ENCODE assay signal across 8 cellular contexts in genomic region chr9:129026442-129027223, GRCh38. TPM values are rescaled to one million over a fixed set of nuclear protein-coding genes. Genes with fewer than 3 reads are reported as not detected.
DNase-seq lines count a peak whose midpoint lies in the region; ATAC-seq and TF ChIP-seq lines count a peak whose summit lies in the region.

No MANE protein-coding gene starts in this region.

- H3K9me3 ChIP-seq in Loucy (ENCODE audit: insufficient read depth, low read depth, low read length) (no peaks in the 10 kb centered on the region), vagina (no peaks in the 10 kb centered on the region)

- in situ Hi-C loops in T47D (cut with HindIII; ENCODE audit: low pct_unique_long_range_greater_than_20kb, low sequenced_read_pairs): no loop called here

- H3K4me1 ChIP-seq in Loucy (ENCODE audit: insufficient read depth, low read length, poor library complexity, severe bottlenecking) (peaks cover 10% of the 10 kb centered on the region), vagina (peaks cover 48% of the 10 kb centered on the region)

- H3F3A ChIP-seq in Loucy (ENCODE audit: low read depth): no peaks in the 10 kb centered on the region

- H3K27ac Mint-ChIP-seq in Calu3 (ENCODE audit: unreplicated experiment) (peak overlapping the region; percentile 58), mesothelial cell of epicardium (peak overlapping the region; percentile 96)

- peak overlapping the region; percentile 83 for H3K4me3 Mint-ChIP-seq in Calu3 (ENCODE audit: low read depth, unreplicated experiment)
- H3K4me3 Mint-ChIP-seq in mesothelial cell of epicardium: peak overlapping the region; percentile 79

- CTCF ChIA-PET in Calu3 (lab: Charles Lee): interaction anchor here (0.7 kb wide), 2 partner anchors 21 to 55 kb away, joined by 3 to 4 read pairs; partner anchors contain the start of gene DOLPP1

- peaks cover 25% of the 10 kb centered on the region for H3K79me2 ChIP-seq in Loucy (ENCODE audit: insufficient read depth, low read length)

- DNase-seq in Calu3 (peak; percentile 66), T47D (ENCODE audit: low read depth in 1 of 2, low spot score in 1 of 2) (peak; percentile 70 to 92), mesothelial cell of epicardium (ENCODE audit: low spot score in 2 of 2, unreplicated experiment in 2 of 2) (peak in 1 of 2 experiments; percentile 70), vagina (ENCODE audit: extremely low spot score in 2 of 2) (peak in 1 of 2 donors; percentile 87), GM03348 (ENCODE audit: low spot score) (no peak)

- no peaks in the 10 kb centered on the region for H3K27me3 ChIP-seq in Loucy (ENCODE audit: insufficient read depth, low read length, poor library complexity, severe bottlenecking)
- H3K27me3 ChIP-seq in vagina: no peaks in the 10 kb centered on the region

- no peaks in the 10 kb centered on the region for H3K9me2 ChIP-seq in Loucy (replicated peaks; ENCODE audit: low read depth, low read length)

- no TSS peak for BruUV-seq in Calu3 (replicated peaks; lab: Mats Ljungman, UMichigan)

- peaks cover 16% of the 10 kb centered on the region for H3K36me3 Mint-ChIP-seq in Calu3 (ENCODE audit: insufficient read depth, unreplicated experiment)
- H3K36me3 Mint-ChIP-seq in mesothelial cell of epicardium: no peaks in the 10 kb centered on the region

- no peak for TF ChIP-seq CTCF in Calu3 (IDR thresholded peaks at IDR 0.05; ENCODE audit: unreplicated experiment)
- TF ChIP-seq CTCF in Loucy (conservative IDR thresholded peaks at IDR 0.05; ENCODE audit: low read length): no peak
- TF ChIP-seq CTCF in mesothelial cell of epicardium (IDR thresholded peaks at IDR 0.05; ENCODE audit: unreplicated experiment): no peak
- no peak for TF ChIP-seq CTCF in vagina (IDR thresholded peaks at IDR 0.05)

- H3K27me3 Mint-ChIP-seq in Calu3 (ENCODE audit: unreplicated experiment) (no peaks in the 10 kb centered on the region), mesothelial cell of epicardium (ENCODE audit: low read depth) (no peaks in the 10 kb centered on the region)

- H3K9me3 Mint-ChIP-seq in Calu3 (ENCODE audit: low read depth, unreplicated experiment): no peaks in the 10 kb centered on the region
- H3K9me3 Mint-ChIP-seq in mesothelial cell of epicardium: no peaks in the 10 kb centered on the region

- H3K4me2 ChIP-seq in Loucy (ENCODE audit: low read depth, low read length, poor library complexity, severe bottlenecking): peak overlapping the region; percentile 76

- peak overlapping the region; percentile 95 for H3K27ac ChIP-seq in vagina

- peaks cover 14% of the 10 kb centered on the region for H3K4me1 Mint-ChIP-seq in Calu3 (ENCODE audit: low read depth, unreplicated experiment)
- H3K4me1 Mint-ChIP-seq in mesothelial cell of epicardium: peaks cover 41% of the 10 kb centered on the region

- peaks cover 11% of the 10 kb centered on the region for H4K20me1 ChIP-seq in Loucy (ENCODE audit: insufficient read depth, low read length, poor library complexity, severe bottlenecking)

- peak overlapping the region; percentile 59 for H3K9ac ChIP-seq in Loucy (ENCODE audit: low read depth, low read length, poor library complexity, severe bottlenecking)

- no peaks in the 10 kb centered on the region for H3K36me3 ChIP-seq in Loucy (ENCODE audit: insufficient read depth, low read length)
- no peaks in the 10 kb centered on the region for H3K36me3 ChIP-seq in vagina

- H2AFZ ChIP-seq in Loucy (ENCODE audit: low read length): no peak overlapping the region

- TF ChIP-seq POLR2A in vagina (IDR thresholded peaks at IDR 0.05): no peak

- H3K4me3 ChIP-seq in Loucy (ENCODE audit: low read length, poor library complexity, severe bottlenecking) (peak overlapping the region; percentile 77), vagina (peak overlapping the region; percentile 91 to 96)

- no peak for ATAC-seq in HG03521 (IDR thresholded peaks at IDR 0.05; ENCODE audit: unreplicated experiment)
- ATAC-seq in GM18870 (IDR thresholded peaks at IDR 0.05; ENCODE audit: unreplicated experiment): no peak

- intact Hi-C loops in Calu3 (cut with micrococcal nuclease; ENCODE audit: unreplicated experiment) (no loop called here), vagina (cut with DNase I) (no loop called here)

RNA-seq across cellular contexts. Expression of gene SH3GLB2, which starts 1.5 kb away (rescaled TPM):
- total RNA-seq in Calu3 (2022) (66.5 and 83.8 TPM in 2 replicates), mesothelial cell of epicardium (173 to 174 TPM (median 174 TPM) in 3 replicates), vagina (86.2 TPM)

RNA-seq across cellular contexts. Expression of gene MIGA2, which starts 9.8 kb away (rescaled TPM):
- total RNA-seq in Calu3 (2022) (17.8 and 21.2 TPM in 2 replicates), mesothelial cell of epicardium (36.1 to 37.9 TPM (median 36.2 TPM) in 3 replicates), vagina (35.1 TPM)

RNA-seq across cellular contexts. Expression of gene DOLPP1, which starts 54.3 kb away (rescaled TPM):
- total RNA-seq in Calu3 (2022): 14.4 and 16.1 TPM in 2 replicates
- 16.9 to 21.5 TPM (median 20.0 TPM) in 3 replicates for total RNA-seq in mesothelial cell of epicardium
- total RNA-seq in vagina: 3.2 TPM
